9 cellular contexts compared by ENCODE assay signal in the genomic region with DNA sequence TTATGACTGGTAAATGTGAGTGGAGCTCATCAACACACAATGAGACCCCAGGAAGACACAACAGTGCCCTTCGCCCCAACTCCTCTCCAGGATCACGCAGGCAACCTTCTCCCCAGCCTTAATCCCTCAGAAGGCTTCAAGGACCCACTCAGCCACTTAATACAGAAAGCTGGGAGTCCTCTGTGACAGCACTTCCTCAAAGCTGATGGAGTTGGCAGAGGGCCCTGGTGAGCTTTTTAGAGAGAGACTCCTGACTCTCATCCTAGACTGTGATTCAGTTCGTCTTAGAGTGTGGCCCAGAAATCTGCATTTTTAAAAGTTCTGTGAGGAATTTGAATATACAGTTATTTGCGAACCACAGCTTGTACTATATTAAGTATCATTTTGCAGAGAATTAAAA.
DNase-seq lines count a peak whose midpoint lies in the region; ATAC-seq, FAIRE-seq and TF ChIP-seq lines count a peak whose summit lies in the region.
"Had no signal": no experiment of that assay in that cellular context is flagged by ENCODE, and none has a peak within 500 bp of the region (broad histone marks: within the 10 kb centered on the region; RNA-seq: fewer than 3 reads in every experiment).

No MANE protein-coding gene starts in this region.

- no peaks in the 10 kb centered on the region for H3K36me3 Mint-ChIP-seq in naive B cell

- H3K36me3 ChIP-seq in BLaER1 (no peaks in the 10 kb centered on the region), breast epithelium (no peaks in the 10 kb centered on the region)

- no peak overlapping the region for H3K4me3 Mint-ChIP-seq in naive B cell
- H3K4me3 Mint-ChIP-seq: activated naive CD4-positive, alpha-beta T cell treated with anti-CD3 and anti-CD28 coated beads for 36 hours had no signal

- peaks cover 24 to 37% (median 36%) of the 10 kb centered on the region in 3 donors for H3K4me1 Mint-ChIP-seq in naive B cell

- no peaks in the 10 kb centered on the region for H3K27me3 ChIP-seq in BLaER1
- no peaks in the 10 kb centered on the region for H3K27me3 ChIP-seq in breast epithelium

- TF ChIP-seq CTCF in cardiac fibroblast (IDR thresholded peaks at IDR 0.05; ENCODE audit: low read depth, low read length) = no peak
- no peak for TF ChIP-seq CTCF in breast epithelium (IDR thresholded peaks at IDR 0.05)
- TF ChIP-seq CTCF in D721Med (IDR thresholded peaks at IDR 0.05; ENCODE audit: insufficient read depth, missing control alignments) = no peak

- no peaks in the 10 kb centered on the region for H3K27me3 Mint-ChIP-seq in naive B cell

- H3K9me3 Mint-ChIP-seq in naive B cell = no peaks in the 10 kb centered on the region
- H3K9me3 Mint-ChIP-seq: activated naive CD4-positive, alpha-beta T cell treated with anti-CD3 and anti-CD28 coated beads for 36 hours had no signal

- H3K27ac ChIP-seq in BLaER1 = no peak overlapping the region
- H3K27ac ChIP-seq in breast epithelium = peak overlapping the region in 1 of 2 donors; percentile 19

- intact Hi-C loops in breast epithelium (cut with DNase I; ENCODE audit: low total_unique reads) = no loop called here

- peaks cover 22% of the 10 kb centered on the region for H3K4me1 ChIP-seq in BLaER1
- H3K4me1 ChIP-seq in breast epithelium = no peaks in the 10 kb centered on the region

- DNase-seq in LHCN-M2 (ENCODE audit: low read depth) = peak; percentile 53
- peak; percentile 52 to 69 for DNase-seq in cardiac fibroblast (ENCODE audit: low read depth in 2 of 2)
- DNase-seq in naive B cell = no peak
- no peak for DNase-seq in breast epithelium (ENCODE audit: low spot score in 2 of 2)
- DNase-seq in mesenteric fat pad (ENCODE audit: low spot score) = no peak
- DNase-seq in D721Med (ENCODE audit: insufficient read length, low spot score) = no peak
- DNase-seq: activated naive CD4-positive, alpha-beta T cell treated with anti-CD3 and anti-CD28 coated beads for 36 hours had no signal

- no peak overlapping the region for H3K9ac ChIP-seq in BLaER1

- no peaks in the 10 kb centered on the region for H3K9me3 ChIP-seq in BLaER1
- H3K9me3 ChIP-seq in breast epithelium = no peaks in the 10 kb centered on the region

- H3K4me3 ChIP-seq in BLaER1 (no peak overlapping the region), cardiac fibroblast (replicated peaks in 1 of 2; ENCODE audit: low read depth in 2 of 2, low read length in 2 of 2) (no peak overlapping the region), breast epithelium (no peak overlapping the region)

- peak overlapping the region; percentile 56 for H3K4me2 ChIP-seq in BLaER1

- peak in 1 of 2 donors; percentile 35 for ATAC-seq in naive B cell (ENCODE audit: low read depth in 2 of 2)
- no peak for ATAC-seq in GM18858 (IDR thresholded peaks at IDR 0.05; ENCODE audit: unreplicated experiment)

- FAIRE-seq in D721Med (lab: Jason Lieb, UNC) = no peak

- H3K27ac Mint-ChIP-seq in naive B cell = peak overlapping the region in 4 of 6 donors; percentile 4 to 80 (median 18)
- H3K27ac Mint-ChIP-seq: activated naive CD4-positive, alpha-beta T cell treated with anti-CD3 and anti-CD28 coated beads for 36 hours had no signal

- TF ChIP-seq POLR2A in breast epithelium (IDR thresholded peaks at IDR 0.05) = no peak

- H4K20me1 ChIP-seq in BLaER1 = no peaks in the 10 kb centered on the region

Comparison
In these comparisons a context has a peak if more than half of its experiments do, and no peak if none do; other contexts are left out.
1. DNase-seq: peak in LHCN-M2 (single experiment) and cardiac fibroblast (2 of 2); none in naive B cell (single experiment), breast epithelium (0 of 2), mesenteric fat pad (single experiment) and D721Med (single experiment).